Comparison of ENCODE assay signal across 18 cellular contexts in genomic region chr11:69923641-69924307, GRCh38.
"Had no signal": no experiment of that assay in that cellular context is flagged by ENCODE, and none has a peak within 500 bp of the region (broad histone marks: within the 10 kb centered on the region; RNA-seq: fewer than 3 reads in every experiment).

No MANE protein-coding gene starts in this region.

- H3K9me3 ChIP-seq: heart left ventricle, suprapubic skin had no signal

- H3K36me3 ChIP-seq: brain microvascular endothelial cell, heart left ventricle, neural progenitor cell, suprapubic skin had no signal

- DNase-seq: activated CD4-positive, CD25-positive, alpha-beta regulatory T cell treated with anti-CD3 and anti-CD28 coated beads, Interleukin-2, amount 50 U/mL, for 72 hours; brain microvascular endothelial cell; effector memory CD4-positive, alpha-beta T cell; immature natural killer cell; left cardiac atrium; retina; small intestine; T-helper 1 cell; T1000 had no signal

- ATAC-seq: activated T-helper 17 cell treated with anti-CD3 and anti-CD28 coated beads, Interleukin-2, amount 50 U/mL, for 72 hours; heart left ventricle; left cardiac atrium; SK-N-SH treated with all-trans-retinoic acid at 6 μM for 48 hours had no signal

- H3K4me1 ChIP-seq: neural progenitor cell had no signal

- H3K9ac ChIP-seq: neural progenitor cell had no signal

- H3K36me3 Mint-ChIP-seq: activated naive CD8-positive, alpha-beta T cell; immature natural killer cell; neural progenitor cell had no signal

- H3K4me2 ChIP-seq: neural progenitor cell had no signal

- H3K9me3 Mint-ChIP-seq: activated T-helper 17 cell treated with anti-CD3 and anti-CD28 coated beads, Interleukin-2, amount 50 U/mL, for 72 hours; dendritic cell treated with granulocyte-macrophage colony-stimulating factor and Interleukin-4, amounts not matched to agents 40 ng/mL and 50 ng/mL, for 4 days; immature natural killer cell; stimulated activated naive CD8-positive, alpha-beta T cell treated with anti-CD3 and anti-CD28 coated beads, Interleukin-15, Interleukin-2, amounts not matched to agents 100 ng/mL and 50 ng/mL, for 24 hours had no signal

- H3K27ac Mint-ChIP-seq: activated naive CD8-positive, alpha-beta T cell; activated T-helper 17 cell treated with anti-CD3 and anti-CD28 coated beads, Interleukin-2, amount 50 U/mL, for 72 hours; dendritic cell treated with granulocyte-macrophage colony-stimulating factor and Interleukin-4, amounts not matched to agents 40 ng/mL and 50 ng/mL, for 4 days; stimulated activated naive CD8-positive, alpha-beta T cell treated with anti-CD3 and anti-CD28 coated beads, Interleukin-15, Interleukin-2, amounts not matched to agents 100 ng/mL and 50 ng/mL, for 24 hours had no signal

- H3K27ac ChIP-seq: brain microvascular endothelial cell, heart left ventricle, neural progenitor cell, suprapubic skin had no signal

- H2AFZ ChIP-seq: neural progenitor cell had no signal

- H3K4me3 Mint-ChIP-seq: activated naive CD8-positive, alpha-beta T cell; activated T-helper 17 cell treated with anti-CD3 and anti-CD28 coated beads, Interleukin-2, amount 50 U/mL, for 72 hours; dendritic cell treated with granulocyte-macrophage colony-stimulating factor and Interleukin-4, amounts not matched to agents 40 ng/mL and 50 ng/mL, for 4 days; immature natural killer cell; stimulated activated naive CD8-positive, alpha-beta T cell treated with anti-CD3 and anti-CD28 coated beads, Interleukin-15, Interleukin-2, amounts not matched to agents 100 ng/mL and 50 ng/mL, for 24 hours had no signal

- H3K4me3 ChIP-seq: heart left ventricle, lung, neural progenitor cell, suprapubic skin had no signal
